20 cellular contexts compared by ENCODE assay signal in the genomic region with DNA sequence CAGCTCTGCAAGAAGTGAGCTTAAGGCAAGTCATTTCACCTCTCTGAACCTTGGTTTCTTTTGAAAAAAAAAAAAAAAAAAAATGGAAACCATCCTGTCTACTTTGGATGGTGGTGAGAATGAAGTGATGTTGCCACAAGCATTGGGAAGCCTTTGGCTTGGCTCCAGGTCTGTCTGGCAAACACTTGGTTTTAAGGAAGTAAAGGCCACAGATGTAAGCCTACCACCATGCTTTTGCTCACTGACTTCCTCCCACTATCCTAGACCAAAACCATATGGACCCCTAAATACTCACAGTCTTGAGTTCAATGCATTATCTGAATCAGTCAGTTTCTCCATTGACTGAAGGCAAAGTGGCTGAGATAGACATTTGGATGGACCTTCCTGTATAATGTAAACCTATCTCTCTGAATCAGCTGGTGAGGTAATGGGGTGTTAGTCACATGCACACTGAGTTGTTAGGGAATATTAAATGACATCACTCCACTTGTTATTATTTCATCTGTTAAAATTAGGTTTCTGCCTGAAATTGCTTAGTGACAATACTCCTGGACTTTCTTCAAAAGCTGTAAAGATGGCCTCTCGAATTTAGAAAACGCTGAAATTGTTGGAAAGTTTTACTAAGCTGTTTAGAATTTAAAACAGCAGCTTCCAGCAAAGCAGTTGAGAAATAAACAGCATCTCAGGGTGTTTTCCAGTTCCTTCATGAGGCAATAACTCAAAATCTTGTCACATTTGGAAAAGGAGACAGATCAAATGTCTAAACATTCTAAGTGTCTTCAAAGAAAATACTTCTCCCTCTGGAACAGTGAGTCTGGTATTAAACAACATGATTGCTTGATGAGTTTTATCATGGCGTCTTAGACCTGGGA.
DNase-seq lines count a peak whose midpoint lies in the region; ATAC-seq, FAIRE-seq and TF ChIP-seq lines count a peak whose summit lies in the region.
"Had no signal": no experiment of that assay in that cellular context is flagged by ENCODE, and none has a peak within 500 bp of the region (broad histone marks: within the 10 kb centered on the region; RNA-seq: fewer than 3 reads in every experiment).

No MANE protein-coding gene starts in this region.

- H3K27ac ChIP-seq in AG04450 (ENCODE audit: low read depth, low read length) = no peak overlapping the region
- H3K27ac ChIP-seq in HEK293 (ENCODE audit: extremely low read depth, low read depth, low read length) = no peak overlapping the region
- H3K27ac ChIP-seq in brain microvascular endothelial cell = no peak overlapping the region

- H3K4me3 ChIP-seq in AG04450 (ENCODE audit: low read depth, low read length) = no peak overlapping the region
- H3K4me3 ChIP-seq in HEK293 (ENCODE audit: low read depth, low read length) = no peak overlapping the region
- no peak overlapping the region for H3K4me3 ChIP-seq in brain microvascular endothelial cell (ENCODE audit: low read depth, low read length)

- CTCF ChIA-PET in AG04450 (lab: Charles Lee) = interaction anchor here (1.0 kb wide), 1 partner anchor 34 kb away, joined by 3 read pairs; no protein-coding TSS in a partner anchor
- CTCF ChIA-PET in HEK293 (lab: Yijun Ruan, JAX) = no interaction called here

- H3K27me3 ChIP-seq in AG04450 (ENCODE audit: control insufficient read depth, insufficient read depth, low read length) (no peaks in the 10 kb centered on the region), brain microvascular endothelial cell (replicated peaks) (no peaks in the 10 kb centered on the region)

- H3K36me3 ChIP-seq in HEK293 (ENCODE audit: control insufficient read depth in 2 of 2, insufficient read depth in 1 of 2, low read length in 2 of 2) (no peaks in the 10 kb centered on the region), brain microvascular endothelial cell (replicated peaks) (no peaks in the 10 kb centered on the region)

- no peaks in the 10 kb centered on the region for H3K9me3 ChIP-seq in AG04450 (ENCODE audit: control insufficient read depth, insufficient read depth, low read length)
- no peaks in the 10 kb centered on the region for H3K9me3 ChIP-seq in HEK293 (ENCODE audit: control insufficient read depth, insufficient read depth, low read depth, low read length)

- POLR2A ChIA-PET in AG04450 (lab: Yijun Ruan, JAX) = no interaction called here
- POLR2A ChIA-PET in HEK293 (lab: Yijun Ruan, JAX) = no interaction called here

- DNase-seq in AG04450 (ENCODE audit: low read depth, low spot score) (peak; percentile 4), brain microvascular endothelial cell (peak; percentile 16), NCI-H1417 (lab: John Stamatoyannopoulos, UW) (no peak)
- DNase-seq: activated CD8-positive, alpha-beta T cell treated with anti-CD3 and anti-CD28 coated beads, Interleukin-2, amount 10 ng/mL, durations not matched to agents 7 days and 5 days; activated naive CD8-positive, alpha-beta T cell treated with anti-CD3 and anti-CD28 coated beads, Interleukin-2, amount 10 ng/mL, durations not matched to agents 7 days and 5 days; central memory CD4-positive, alpha-beta T cell; COR-L47; effector memory CD4-positive, alpha-beta T cell; immature natural killer cell; NCI-H748 treated with DMSO at 0.1 percent for 48 hours; stimulated activated CD4-positive, alpha-beta T cell treated with anti-CD3 and anti-CD28 coated beads, Interleukin-2, amount 100 ng/mL, for 24 hours; T-helper 1 cell had no signal

- ATAC-seq in GM18868 (IDR thresholded peaks at IDR 0.05; ENCODE audit: unreplicated experiment) (no peak), GM19395 (IDR thresholded peaks at IDR 0.05; ENCODE audit: unreplicated experiment) (no peak), GM21619 (IDR thresholded peaks at IDR 0.05; ENCODE audit: unreplicated experiment) (no peak)
- ATAC-seq: activated CD8-positive, alpha-beta T cell treated with anti-CD3 and anti-CD28 coated beads, Interleukin-2, amount 10 ng/mL, durations not matched to agents 7 days and 5 days; HCT116; WTC11 had no signal

- H3K4me1 ChIP-seq in HEK293 (ENCODE audit: control insufficient read depth, insufficient read depth, low read length) = no peaks in the 10 kb centered on the region

- TF ChIP-seq CTCF in AG04450 (IDR thresholded peaks at IDR 0.05; ENCODE audit: low read depth, low read length) (no peak), HEK293 (tag by site-specific recombination; IDR thresholded peaks at IDR 0.05) (no peak), brain microvascular endothelial cell (IDR thresholded peaks at IDR 0.05; ENCODE audit: low read depth, low read length, missing control alignments) (no peak)

- peak; percentile 84 for FAIRE-seq in islet of Langerhans (lab: Jason Lieb, UNC)
- FAIRE-seq: G401.6 had no signal

- in situ Hi-C loops in brain microvascular endothelial cell (cut with HindIII; ENCODE audit: low pct_ligation_motif_present, low sequenced_read_pairs) = no loop called here

TF ChIP-seq in HEK293, 187 proteins besides CTCF, POLR2A, EP300 and RAD21 (continues in another document):
- no peak for TF ChIP-seq PRDM10 (tag by site-specific recombination; IDR thresholded peaks at IDR 0.05)
- no peak for TF ChIP-seq ZNF16 (tag by site-specific recombination; IDR thresholded peaks at IDR 0.05; ENCODE audit: low read depth)
- no peak for TF ChIP-seq ZNF747 (tag by site-specific recombination; IDR thresholded peaks at IDR 0.05)
- no peak for TF ChIP-seq ZBTB17 (tag by site-specific recombination; IDR thresholded peaks at IDR 0.05)
- TF ChIP-seq ZNF175 (tag by site-specific recombination; IDR thresholded peaks at IDR 0.05) = no peak
- TF ChIP-seq ZNF184 (tag by site-specific recombination; IDR thresholded peaks at IDR 0.05) = 0 out of 2 replicates have a peak, but pooled peaks have one; percentile 36
- no peak for TF ChIP-seq ELK4 (IDR thresholded peaks at IDR 0.05; ENCODE audit: borderline replicate concordance, low read depth, low read length)
- TF ChIP-seq, protein P1, sequence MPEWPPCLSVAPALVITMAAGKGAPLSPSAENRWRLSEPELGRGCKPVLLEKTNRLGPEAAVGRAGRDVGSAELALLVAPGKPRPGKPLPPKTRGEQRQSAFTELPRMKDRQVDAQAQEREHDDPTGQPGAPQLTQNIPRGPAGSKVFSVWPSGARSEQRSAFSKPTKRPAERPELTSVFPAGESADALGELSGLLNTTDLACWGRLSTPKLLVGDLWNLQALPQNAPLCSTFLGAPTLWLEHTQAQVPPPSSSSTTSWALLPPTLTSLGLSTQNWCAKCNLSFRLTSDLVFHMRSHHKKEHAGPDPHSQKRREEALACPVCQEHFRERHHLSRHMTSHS (tag by site-specific recombination; IDR thresholded peaks at IDR 0.05) = no peak
- TF ChIP-seq ZBTB7A (tag by site-specific recombination; IDR thresholded peaks at IDR 0.05; ENCODE audit: low read depth) = no peak
- TF ChIP-seq HOXA7 (CRISPR knock-in tag; IDR thresholded peaks at IDR 0.05; ENCODE audit: borderline replicate concordance) = no peak

Comparison
In these comparisons a context has a peak if more than half of its experiments do, and no peak if none do; other contexts are left out.
1. DNase-seq: peak in AG04450 (single experiment) and brain microvascular endothelial cell (single experiment); none in NCI-H1417 (0 of 3).